ENCODE assay signal across 1 cellular context in genomic region chr17:27780441-27781404, GRCh38.
TF ChIP-seq lines count a peak whose summit lies in the region.

No MANE protein-coding gene starts in this region.

TF ChIP-seq in H1, 55 proteins besides CTCF, POLR2A, EP300 and RAD21:
- TF ChIP-seq SIN3A (conservative IDR thresholded peaks at IDR 0.05 in 1 of 2, IDR thresholded peaks at IDR 0.05 in 1 of 2; ENCODE audit: low read depth in 1 of 2, low read length in 2 of 2): no peak
- no peak for TF ChIP-seq BRCA1 (IDR thresholded peaks at IDR 0.05; ENCODE audit: low read depth, low read length)
- TF ChIP-seq CHD2 (IDR thresholded peaks at IDR 0.05; ENCODE audit: low read length): no peak
- TF ChIP-seq MAX (IDR thresholded peaks at IDR 0.05): no peak
- no peak for TF ChIP-seq SP2 (IDR thresholded peaks at IDR 0.05; ENCODE audit: low read length)
- TF ChIP-seq CEBPB (IDR thresholded peaks at IDR 0.05; ENCODE audit: low read depth, low read length): no peak
- TF ChIP-seq SAP30 (IDR thresholded peaks at IDR 0.05; ENCODE audit: insufficient read depth, insufficient replicate concordance, low read length): no peak
